In the genomic region with DNA sequence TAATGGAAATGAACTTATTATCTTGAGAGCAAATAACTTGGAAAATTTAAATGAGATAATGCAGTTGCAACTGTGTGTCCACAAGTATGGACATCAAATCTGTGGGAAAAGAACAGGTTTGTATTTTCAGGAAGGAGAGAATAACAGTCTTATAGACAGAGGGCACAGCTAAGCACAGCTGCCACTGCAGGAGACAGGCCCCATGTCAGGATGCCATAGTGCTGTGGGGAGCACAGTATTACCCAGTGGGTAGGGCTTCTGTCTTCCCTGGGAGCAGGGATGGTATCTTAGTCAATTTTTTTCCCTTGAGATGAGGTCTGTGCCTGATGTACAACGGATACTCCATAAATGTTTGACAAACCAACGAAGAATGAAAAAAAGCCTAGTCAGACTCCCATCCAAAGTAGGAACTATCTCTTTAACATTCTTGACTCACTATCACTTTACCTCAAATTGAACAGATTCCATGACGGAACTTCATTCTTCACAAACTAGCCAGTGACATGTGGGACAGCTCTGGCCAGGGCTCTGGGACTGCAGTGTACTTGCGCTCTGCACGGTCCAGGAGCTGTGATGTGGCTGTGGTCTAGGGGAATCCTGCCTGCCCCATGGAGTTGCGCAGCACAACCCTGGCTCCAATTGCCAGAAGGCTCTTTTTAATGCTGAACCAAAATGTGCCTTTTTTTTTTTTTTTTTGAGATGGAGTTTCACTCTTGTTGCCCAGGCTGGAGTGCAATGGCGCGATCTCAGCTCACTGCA, we compare ENCODE assay signal across 26 cellular contexts.
"Had no signal": no experiment of that assay in that cellular context is flagged by ENCODE, and none has a peak within 500 bp of the region (broad histone marks: within the 10 kb centered on the region; RNA-seq: fewer than 3 reads in every experiment).

No MANE protein-coding gene starts in this region.

- H3K36me3 ChIP-seq: adrenal gland, cardiac muscle cell, vagina had no signal

- H3K27me3 Mint-ChIP-seq: dendritic cell treated with granulocyte-macrophage colony-stimulating factor and Interleukin-4, amounts not matched to agents 40 ng/mL and 50 ng/mL, for 4 days; memory B cell; progenitor cell of endocrine pancreas had no signal

- ATAC-seq: activated T-cell treated with anti-CD3 and anti-CD28 coated beads, Interleukin-2, amount 50 U/mL, for 72 hours; gastroesophageal sphincter; left ventricle myocardium superior; stimulated activated naive CD8-positive, alpha-beta T cell treated with anti-CD3 and anti-CD28 coated beads, Interleukin-15, Interleukin-2, amounts not matched to agents 100 U/mL and 50 U/mL, for 24 hours had no signal

- H3K4me1 Mint-ChIP-seq: immature natural killer cell, memory B cell, neural crest cell had no signal

- H3K27me3 ChIP-seq: adrenal gland, cardiac muscle cell, esophagus muscularis mucosa, gastroesophageal sphincter, heart left ventricle, tibial artery, vagina had no signal

- H3K9me3 ChIP-seq: adrenal gland, esophagus muscularis mucosa, gastroesophageal sphincter, heart left ventricle, vagina had no signal

- H3K4me3 ChIP-seq: adrenal gland, cardiac muscle cell, esophagus muscularis mucosa, gastroesophageal sphincter, heart left ventricle, tibial artery, vagina had no signal

- H3K27ac Mint-ChIP-seq: activated T-cell treated with anti-CD3 and anti-CD28 coated beads, Interleukin-2, amount 50 U/mL, for 72 hours; dendritic cell treated with granulocyte-macrophage colony-stimulating factor and Interleukin-4, amounts not matched to agents 40 ng/mL and 50 ng/mL, for 4 days; progenitor cell of endocrine pancreas had no signal

- H3K4me1 ChIP-seq: adrenal gland, esophagus muscularis mucosa, gastroesophageal sphincter, heart left ventricle, tibial artery, vagina had no signal

- H3K27ac ChIP-seq: adrenal gland, cardiac muscle cell, esophagus muscularis mucosa, gastroesophageal sphincter, heart left ventricle, tibial artery, vagina had no signal

- H3K4me3 Mint-ChIP-seq: activated T-cell treated with anti-CD3 and anti-CD28 coated beads, Interleukin-2, amount 50 U/mL, for 72 hours; dendritic cell treated with granulocyte-macrophage colony-stimulating factor and Interleukin-4, amounts not matched to agents 40 ng/mL and 50 ng/mL, for 4 days; immature natural killer cell; memory B cell; neural crest cell had no signal

- DNase-seq: activated CD4-positive, alpha-beta T cell treated with anti-CD3 and anti-CD28 coated beads for 1 hour; activated CD4-positive, alpha-beta T cell treated with anti-CD3 and anti-CD28 coated beads, Interleukin-2, amount 50 U/mL, for 4 hours; activated effector memory CD4-positive, alpha-beta T cell treated with anti-CD3 and anti-CD28 coated beads, Interleukin-2, amount 50 U/mL, for 16 hours; activated naive CD4-positive, alpha-beta T cell treated with anti-CD3 and anti-CD28 coated beads, Interleukin-2, amount 50 U/mL, for 16 hours; activated T-cell treated with anti-CD3 and anti-CD28 coated beads, Interleukin-2, amount 50 U/mL, for 72 hours; adrenal gland; effector CD8-positive, alpha-beta T cell; immature natural killer cell; kidney glomerular epithelial cell; left ventricle myocardium superior; stimulated activated CD4-positive, alpha-beta T cell treated with anti-CD3 and anti-CD28 coated beads, Interleukin-12 subunit alpha, Interleukin-12 subunit beta, amount 100 ng/mL, for 4 hours; stimulated activated CD4-positive, alpha-beta T cell treated with anti-CD3 and anti-CD28 coated beads, Interleukin-1b, Interleukin-23, amount 100 ng/mL, for 48 hours; stimulated activated CD8-positive, alpha-beta memory T cell treated with anti-CD3 and anti-CD28 coated beads, Interleukin-4, amount 100 ng/mL, for 48 hours; stimulated activated naive CD8-positive, alpha-beta T cell treated with anti-CD3 and anti-CD28 coated beads, Interleukin-15, Interleukin-2, amounts not matched to agents 100 U/mL and 50 U/mL, for 24 hours; substantia nigra; T1000; tibial artery had no signal
